Comparison of ENCODE assay signal across 1 cellular context in genomic region chr3:112718516-112718915, GRCh38.
TF ChIP-seq lines count a peak whose summit lies in the region.

No MANE protein-coding gene starts in this region.

TF ChIP-seq in GM23338, 12 proteins besides CTCF, POLR2A, EP300 and RAD21 (continued from another document):
- no peak for TF ChIP-seq ZNF462 (CRISPR knock-in tag; IDR thresholded peaks at IDR 0.05)
- no peak for TF ChIP-seq REST (IDR thresholded peaks at IDR 0.05; ENCODE audit: unreplicated experiment)
